ENCODE assay signal across 17 cellular contexts in the genomic region with DNA sequence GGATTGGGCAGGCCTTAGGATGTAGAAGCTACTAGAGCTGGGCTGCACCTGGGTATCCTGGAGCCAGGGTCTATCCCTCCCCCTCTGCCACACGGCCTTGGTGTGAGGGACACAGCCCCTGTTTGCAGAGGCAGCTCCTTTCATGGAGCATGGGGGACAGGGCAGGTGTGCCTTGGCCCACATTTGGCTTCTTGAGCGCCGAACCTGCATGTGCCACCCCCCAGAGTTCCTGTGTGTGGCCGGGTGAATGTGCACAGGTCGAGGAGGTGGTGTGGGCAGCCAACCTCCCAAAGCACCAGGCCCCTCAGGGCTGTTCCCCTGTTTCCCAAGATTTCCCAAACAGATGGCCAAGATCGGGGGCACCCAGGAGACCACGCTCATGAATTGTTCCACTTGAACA.
"Had no signal": no experiment of that assay in that cellular context is flagged by ENCODE, and none has a peak within 500 bp of the region (broad histone marks: within the 10 kb centered on the region; RNA-seq: fewer than 3 reads in every experiment).

No MANE protein-coding gene starts in this region.

- H3K36me3 ChIP-seq: thoracic aorta had no signal

- ATAC-seq: activated CD8-positive, alpha-beta T cell treated with anti-CD3 and anti-CD28 coated beads for 36 hours; left colon; stimulated activated naive CD8-positive, alpha-beta T cell treated with anti-CD3 and anti-CD28 coated beads, Interleukin-15, amount 100 ng/mL, for 72 hours; T-helper 17 cell; WTC11 had no signal

- H3K4me1 Mint-ChIP-seq: activated naive CD4-positive, alpha-beta T cell treated with anti-CD3 and anti-CD28 coated beads, Interleukin-2, amount 50 U/mL, for 24 hours; stimulated activated naive CD8-positive, alpha-beta T cell treated with anti-CD3 and anti-CD28 coated beads, Interleukin-15, amount 100 ng/mL, for 72 hours; T-helper 17 cell had no signal

- H3K27me3 Mint-ChIP-seq: activated CD8-positive, alpha-beta T cell treated with anti-CD3 and anti-CD28 coated beads for 36 hours; activated naive CD4-positive, alpha-beta T cell treated with anti-CD3 and anti-CD28 coated beads, Interleukin-2, amount 50 U/mL, for 24 hours; stimulated activated naive CD8-positive, alpha-beta T cell treated with anti-CD3 and anti-CD28 coated beads, Interleukin-15, amount 100 ng/mL, for 72 hours; T-helper 17 cell had no signal

- H3K9me3 ChIP-seq: thoracic aorta had no signal

- FAIRE-seq: endothelial cell of umbilical vein, small intestine, urothelium cell line had no signal

- H3K4me1 ChIP-seq: parathyroid adenoma had no signal

- H3K4me3 Mint-ChIP-seq: activated CD8-positive, alpha-beta T cell treated with anti-CD3 and anti-CD28 coated beads for 36 hours; activated naive CD4-positive, alpha-beta T cell treated with anti-CD3 and anti-CD28 coated beads, Interleukin-2, amount 50 U/mL, for 24 hours; naive B cell; stimulated activated naive CD8-positive, alpha-beta T cell treated with anti-CD3 and anti-CD28 coated beads, Interleukin-15, amount 100 ng/mL, for 72 hours; T-helper 17 cell; WTC11 had no signal

- DNase-seq: activated CD4-positive, alpha-beta T cell treated with anti-CD3 and anti-CD28 coated beads for 48 hours; activated CD8-positive, alpha-beta T cell treated with anti-CD3 and anti-CD28 coated beads for 36 hours; activated effector memory CD4-positive, alpha-beta T cell treated with anti-CD3 and anti-CD28 coated beads, Interleukin-2, amount 50 U/mL, for 16 hours; activated T-cell treated with anti-CD3 and anti-CD28 coated beads, Interleukin-2, amount 50 U/mL, for 48 hours; effector CD8-positive, alpha-beta T cell; left colon; naive B cell; small intestine; stimulated activated naive CD8-positive, alpha-beta T cell treated with anti-CD3 and anti-CD28 coated beads, Interleukin-15, amount 100 ng/mL, for 72 hours; T-helper 17 cell had no signal

- H3K4me3 ChIP-seq: lung had no signal

- H3K9me3 Mint-ChIP-seq: activated naive CD4-positive, alpha-beta T cell treated with anti-CD3 and anti-CD28 coated beads, Interleukin-2, amount 50 U/mL, for 24 hours had no signal

- H3K27ac Mint-ChIP-seq: activated CD8-positive, alpha-beta T cell treated with anti-CD3 and anti-CD28 coated beads for 36 hours; activated naive CD4-positive, alpha-beta T cell treated with anti-CD3 and anti-CD28 coated beads, Interleukin-2, amount 50 U/mL, for 24 hours; stimulated activated naive CD8-positive, alpha-beta T cell treated with anti-CD3 and anti-CD28 coated beads, Interleukin-15, amount 100 ng/mL, for 72 hours; T-helper 17 cell; WTC11 had no signal

- H3K27ac ChIP-seq: parathyroid adenoma had no signal

- H3K9ac ChIP-seq: parathyroid adenoma had no signal
